In the genomic region with DNA sequence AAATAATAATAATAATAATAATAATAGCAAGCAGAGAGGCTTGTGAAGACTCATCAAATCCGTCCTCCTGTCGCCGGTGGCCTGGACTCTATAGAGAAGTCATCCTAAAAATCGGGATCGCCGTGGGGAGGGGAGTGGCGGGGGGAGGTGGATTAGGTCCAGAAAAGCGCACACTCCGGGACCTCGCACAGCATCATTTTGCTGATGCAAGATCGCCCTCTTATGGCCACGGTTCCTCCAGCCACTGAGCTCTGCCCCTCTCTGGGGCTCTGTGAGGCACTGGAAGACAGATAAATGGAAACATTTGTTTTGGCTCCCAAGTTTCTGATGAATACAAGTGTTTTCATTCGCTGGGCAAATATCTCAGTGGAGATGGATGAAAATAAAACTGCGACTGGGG, we compare ENCODE assay signal across 8 cellular contexts.
DNase-seq lines count a peak whose midpoint lies in the region; ATAC-seq and TF ChIP-seq lines count a peak whose summit lies in the region.

No MANE protein-coding gene starts in this region.

- CTCF ChIA-PET in CD8-positive, alpha-beta T cell (lab: Charles Lee): interaction anchor here (1.2 kb wide), 1 partner anchor 12 kb away, joined by 4 read pairs; no protein-coding TSS in a partner anchor

- H3K4me1 ChIP-seq in breast epithelium: no peaks in the 10 kb centered on the region
- H3K4me1 ChIP-seq in upper lobe of left lung: no peaks in the 10 kb centered on the region
- no peaks in the 10 kb centered on the region for H3K4me1 ChIP-seq in CD8-positive, alpha-beta T cell (ENCODE audit: insufficient read depth, low read length)

- H3K4me3 Mint-ChIP-seq in CD8-positive, alpha-beta T cell: no peak overlapping the region

- no peaks in the 10 kb centered on the region for H3K36me3 Mint-ChIP-seq in CD8-positive, alpha-beta T cell

- WGBS in upper lobe of left lung, 2 donors: 5 to 7% methylated on average over 14 of the region's 14 CpGs

- no peak overlapping the region for H3K27ac ChIP-seq in breast epithelium
- no peak overlapping the region for H3K27ac ChIP-seq in upper lobe of left lung
- H3K27ac ChIP-seq in CD8-positive, alpha-beta T cell (ENCODE audit: low read depth, low read length): no peak overlapping the region

- TF ChIP-seq EP300 in upper lobe of left lung (IDR thresholded peaks at IDR 0.05): no peak

- H3K36me3 ChIP-seq in breast epithelium (no peaks in the 10 kb centered on the region), upper lobe of left lung (no peaks in the 10 kb centered on the region)
- H3K36me3 ChIP-seq in CD8-positive, alpha-beta T cell (ENCODE audit: insufficient read depth, low read length): no peaks in the 10 kb centered on the region

- no peaks in the 10 kb centered on the region for H3K9me3 ChIP-seq in breast epithelium
- H3K9me3 ChIP-seq in upper lobe of left lung: no peaks in the 10 kb centered on the region
- H3K9me3 ChIP-seq in CD8-positive, alpha-beta T cell (ENCODE audit: low read length): no peaks in the 10 kb centered on the region

- no peak overlapping the region for H3K27ac Mint-ChIP-seq in CD8-positive, alpha-beta T cell

- DNase-seq in AG09309 (ENCODE audit: low read depth) (no peak), NCI-H748 (lab: John Stamatoyannopoulos, UW; ENCODE audit: unreplicated experiment) (peak; percentile 56), breast epithelium (ENCODE audit: low spot score in 2 of 2) (no peak), left kidney (ENCODE audit: low read depth, low spot score) (peak; percentile 76), upper lobe of left lung (peak in 1 of 2 donors; percentile 33), GOT3 (lab: John Stamatoyannopoulos, UW) (no peak)
- no peak for DNase-seq in CD8-positive, alpha-beta T cell

- TF ChIP-seq POLR2A in breast epithelium (IDR thresholded peaks at IDR 0.05) (no peak), upper lobe of left lung (IDR thresholded peaks at IDR 0.05) (no peak)

- intact Hi-C loops in breast epithelium (cut with DNase I; ENCODE audit: low total_unique reads): no loop called here
- intact Hi-C loops in CD8-positive, alpha-beta T cell (cut with DNase I, micrococcal nuclease): no loop called here

- no peaks in the 10 kb centered on the region for H3K4me1 Mint-ChIP-seq in CD8-positive, alpha-beta T cell (ENCODE audit: low read depth)

- peak; percentile 71 for TF ChIP-seq CTCF in AG09309 (IDR thresholded peaks at IDR 0.05; ENCODE audit: control insufficient read depth, insufficient read depth, low read depth, low read length, missing control alignments)
- TF ChIP-seq CTCF in GM12872 (IDR thresholded peaks at IDR 0.05; ENCODE audit: insufficient read depth, low read depth, low read length): peak; percentile 45; the same call in 2 of the 3 replicates
- peak in 2 of 3 donors; percentile 24 to 27 for TF ChIP-seq CTCF in breast epithelium (IDR thresholded peaks at IDR 0.05)
- peak in 5 of 6 experiments; percentile 15 to 39 (median 35) for TF ChIP-seq CTCF in upper lobe of left lung (IDR thresholded peaks at IDR 0.05)
- TF ChIP-seq CTCF in CD8-positive, alpha-beta T cell (IDR thresholded peaks at IDR 0.05): no peak

- peaks cover 49% of the 10 kb centered on the region for H3K27me3 Mint-ChIP-seq in CD8-positive, alpha-beta T cell (ENCODE audit: low read depth)

- no peaks in the 10 kb centered on the region for H3K9me3 Mint-ChIP-seq in CD8-positive, alpha-beta T cell

- POLR2A ChIA-PET in CD8-positive, alpha-beta T cell (lab: Charles Lee): no interaction called here

- H3K27me3 ChIP-seq in breast epithelium (peaks cover 0 to 26% of the 10 kb centered on the region in 2 donors), upper lobe of left lung (no peaks in the 10 kb centered on the region)
- H3K27me3 ChIP-seq in CD8-positive, alpha-beta T cell (ENCODE audit: insufficient read depth, low read length): no peaks in the 10 kb centered on the region

- peak; percentile 35 to 72 for ATAC-seq in upper lobe of left lung (ENCODE audit: low FRiP score in 2 of 2)
- ATAC-seq in CD8-positive, alpha-beta T cell: no peak

- H3K4me3 ChIP-seq in AG09309 (ENCODE audit: control insufficient read depth, low read depth, low read length) (no peak overlapping the region), breast epithelium (no peak overlapping the region), upper lobe of left lung (no peak overlapping the region)
- H3K4me3 ChIP-seq in CD8-positive, alpha-beta T cell (ENCODE audit: low read depth, low read length): no peak overlapping the region

Comparison
In these comparisons a context has a peak if more than half of its experiments do, and no peak if none do; other contexts are left out.
1. DNase-seq: peak in NCI-H748 (single experiment) and left kidney (single experiment); none in AG09309 (single experiment), breast epithelium (0 of 2), GOT3 (single experiment) and CD8-positive, alpha-beta T cell (0 of 7).